ENCODE assay signal across 1 cellular context in the genomic region with DNA sequence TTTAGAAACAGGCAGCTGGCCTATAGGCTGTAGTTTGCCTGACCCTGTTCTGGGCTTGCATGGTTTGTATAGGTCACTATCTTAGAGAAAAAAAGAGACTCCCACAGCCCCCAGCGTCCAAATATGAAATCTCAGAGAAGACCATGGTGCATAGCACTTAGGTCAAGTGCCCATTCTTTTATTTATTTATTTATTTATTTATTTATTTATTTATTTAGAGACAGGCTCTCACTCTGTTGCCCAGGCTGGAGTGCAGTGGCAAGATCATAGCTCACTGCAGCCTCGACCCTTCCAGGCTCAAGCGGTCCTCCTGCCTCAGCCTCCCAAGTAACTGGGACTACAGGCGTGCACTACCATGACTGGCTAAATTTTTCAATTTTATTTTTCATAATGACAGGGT.
TF ChIP-seq lines count a peak whose summit lies in the region.

No MANE protein-coding gene starts in this region.

TF ChIP-seq in HEK293, 187 proteins besides CTCF, POLR2A, EP300 and RAD21 (continued from another document):
- TF ChIP-seq, protein P1, sequence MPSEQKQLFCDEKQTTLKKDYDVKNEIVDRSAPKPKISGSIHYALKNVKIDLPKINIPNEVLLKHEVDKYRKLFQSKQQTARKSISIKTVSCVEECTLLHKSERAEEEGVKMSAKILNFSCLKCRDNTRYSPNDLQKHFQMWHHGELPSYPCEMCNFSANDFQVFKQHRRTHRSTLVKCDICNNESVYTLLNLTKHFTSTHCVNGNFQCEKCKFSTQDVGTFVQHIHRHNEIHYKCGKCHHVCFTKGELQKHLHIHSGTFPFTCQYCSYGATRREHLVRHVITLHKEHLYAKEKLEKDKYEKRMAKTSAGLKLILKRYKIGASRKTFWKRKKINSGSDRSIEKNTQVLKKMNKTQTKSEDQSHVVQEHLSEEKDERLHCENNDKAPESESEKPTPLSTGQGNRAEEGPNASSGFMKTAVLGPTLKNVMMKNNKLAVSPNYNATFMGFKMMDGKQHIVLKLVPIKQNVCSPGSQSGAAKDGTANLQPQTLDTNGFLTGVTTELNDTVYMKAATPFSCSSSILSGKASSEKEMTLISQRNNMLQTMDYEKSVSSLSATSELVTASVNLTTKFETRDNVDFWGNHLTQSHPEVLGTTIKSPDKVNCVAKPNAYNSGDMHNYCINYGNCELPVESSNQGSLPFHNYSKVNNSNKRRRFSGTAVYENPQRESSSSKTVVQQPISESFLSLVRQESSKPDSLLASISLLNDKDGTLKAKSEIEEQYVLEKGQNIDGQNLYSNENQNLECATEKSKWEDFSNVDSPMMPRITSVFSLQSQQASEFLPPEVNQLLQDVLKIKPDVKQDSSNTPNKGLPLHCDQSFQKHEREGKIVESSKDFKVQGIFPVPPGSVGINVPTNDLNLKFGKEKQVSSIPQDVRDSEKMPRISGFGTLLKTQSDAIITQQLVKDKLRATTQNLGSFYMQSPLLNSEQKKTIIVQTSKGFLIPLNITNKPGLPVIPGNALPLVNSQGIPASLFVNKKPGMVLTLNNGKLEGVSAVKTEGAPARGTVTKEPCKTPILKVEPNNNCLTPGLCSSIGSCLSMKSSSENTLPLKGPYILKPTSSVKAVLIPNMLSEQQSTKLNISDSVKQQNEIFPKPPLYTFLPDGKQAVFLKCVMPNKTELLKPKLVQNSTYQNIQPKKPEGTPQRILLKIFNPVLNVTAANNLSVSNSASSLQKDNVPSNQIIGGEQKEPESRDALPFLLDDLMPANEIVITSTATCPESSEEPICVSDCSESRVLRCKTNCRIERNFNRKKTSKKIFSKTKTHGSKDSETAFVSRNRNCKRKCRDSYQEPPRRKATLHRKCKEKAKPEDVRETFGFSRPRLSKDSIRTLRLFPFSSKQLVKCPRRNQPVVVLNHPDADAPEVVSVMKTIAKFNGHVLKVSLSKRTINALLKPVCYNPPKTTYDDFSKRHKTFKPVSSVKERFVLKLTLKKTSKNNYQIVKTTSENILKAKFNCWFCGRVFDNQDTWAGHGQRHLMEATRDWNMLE (tag by site-specific recombination; conservative IDR thresholded peaks at IDR 0.05; ENCODE audit: low read depth) = peak; percentile 93
- TF ChIP-seq ZNF610 (tag by site-specific recombination; IDR thresholded peaks at IDR 0.05; ENCODE audit: borderline replicate concordance) = no peak
- TF ChIP-seq, protein P2, sequence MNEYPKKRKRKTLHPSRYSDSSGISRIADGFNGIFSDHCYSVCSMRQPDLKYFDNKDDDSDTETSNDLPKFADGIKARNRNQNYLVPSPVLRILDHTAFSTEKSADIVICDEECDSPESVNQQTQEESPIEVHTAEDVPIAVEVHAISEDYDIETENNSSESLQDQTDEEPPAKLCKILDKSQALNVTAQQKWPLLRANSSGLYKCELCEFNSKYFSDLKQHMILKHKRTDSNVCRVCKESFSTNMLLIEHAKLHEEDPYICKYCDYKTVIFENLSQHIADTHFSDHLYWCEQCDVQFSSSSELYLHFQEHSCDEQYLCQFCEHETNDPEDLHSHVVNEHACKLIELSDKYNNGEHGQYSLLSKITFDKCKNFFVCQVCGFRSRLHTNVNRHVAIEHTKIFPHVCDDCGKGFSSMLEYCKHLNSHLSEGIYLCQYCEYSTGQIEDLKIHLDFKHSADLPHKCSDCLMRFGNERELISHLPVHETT (tag by site-specific recombination; IDR thresholded peaks at IDR 0.05) = no peak
- TF ChIP-seq ZNF561 (tag by site-specific recombination; IDR thresholded peaks at IDR 0.05; ENCODE audit: borderline replicate concordance) = no peak
- TF ChIP-seq SCRT1 (tag by site-specific recombination; IDR thresholded peaks at IDR 0.05; ENCODE audit: borderline replicate concordance) = no peak
